ENCODE assay signal across 15 cellular contexts in the genomic region with DNA sequence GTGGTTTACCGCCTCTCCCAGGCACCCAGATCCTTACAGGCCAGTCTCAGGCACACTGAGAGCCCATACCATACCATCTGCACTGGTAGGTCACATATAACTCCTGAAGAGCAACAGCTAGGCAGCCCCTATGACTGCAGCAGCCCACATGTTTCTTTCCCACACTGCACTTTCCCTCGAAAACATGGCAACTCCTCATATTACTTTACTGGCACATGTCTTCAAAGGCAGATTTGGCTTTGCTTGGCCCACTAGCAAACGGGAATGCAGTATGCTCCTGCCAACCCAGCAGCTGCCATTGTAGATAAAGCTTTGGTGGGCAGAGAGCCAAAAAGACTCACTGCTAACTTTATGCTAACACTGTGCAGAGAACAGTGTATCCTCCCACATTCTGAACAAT. TPM values are rescaled to one million over a fixed set of nuclear protein-coding genes. Genes with fewer than 3 reads are reported as not detected.
"Had no signal": no experiment of that assay in that cellular context is flagged by ENCODE, and none has a peak within 500 bp of the region (broad histone marks: within the 10 kb centered on the region; RNA-seq: fewer than 3 reads in every experiment).

No MANE protein-coding gene starts in this region.

RNA-seq across cellular contexts. Expression of gene BPY2C, which starts 56.3 kb away (rescaled TPM):
- total RNA-seq: activated B cell treated with CpG ODN at 0.5 μM for 24 hours; activated CD4-positive, alpha-beta memory T cell treated with anti-CD3 and anti-CD28 coated beads for 36 hours; activated CD4-positive, alpha-beta memory T cell treated with anti-CD3 and anti-CD28 coated beads, Interleukin-2, amount 10 ng/mL, durations not matched to agents 7 days and 5 days; activated CD4-positive, alpha-beta T cell treated with anti-CD3 and anti-CD28 coated beads for 36 hours; activated CD4-positive, alpha-beta T cell treated with anti-CD3 and anti-CD28 coated beads, Interleukin-2, amount 10 ng/mL, durations not matched to agents 24 days and 14 days; activated CD4-positive, alpha-beta T cell treated with anti-CD3 and anti-CD28 coated beads, Interleukin-2, amount 10 ng/mL, durations not matched to agents 7 days and 5 days; activated CD8-positive, alpha-beta memory T cell treated with anti-CD3 and anti-CD28 coated beads for 36 hours; activated CD8-positive, alpha-beta memory T cell treated with anti-CD3 and anti-CD28 coated beads, Interleukin-2, amount 10 ng/mL, durations not matched to agents 7 days and 5 days; activated CD8-positive, alpha-beta T cell treated with anti-CD3 and anti-CD28 coated beads for 36 hours; activated CD8-positive, alpha-beta T cell treated with anti-CD3 and anti-CD28 coated beads, Interleukin-2, amount 10 ng/mL, durations not matched to agents 7 days and 5 days; T-cell; T-helper 1 cell treated with Interleukin-12 subunit alpha and Interleukin-12 subunit beta and Interleukin-4 antibody, amounts not matched to agents 30 ng/mL and 1 ng/mL, for 36 hours; T-helper 17 cell; T-helper 2 cell treated with Interferon-gamma antibody and Interleukin-4, amounts not matched to agents 100 ng/mL and 5 ng/mL, for 36 hours; WTC11 had no signal
